ENCODE assay signal across 17 cellular contexts in genomic region chr7:33511735-33512134, GRCh38.
"Had no signal": no experiment of that assay in that cellular context is flagged by ENCODE, and none has a peak within 500 bp of the region (broad histone marks: within the 10 kb centered on the region; RNA-seq: fewer than 3 reads in every experiment).

No MANE protein-coding gene starts in this region.

- H3K4me3 ChIP-seq: esophagus squamous epithelium, heart left ventricle, lower lobe of right lung, neural progenitor cell, ovary, thoracic aorta had no signal

- DNase-seq: activated CD4-positive, alpha-beta T cell treated with anti-CD3 and anti-CD28 coated beads for 4 hours; activated CD8-positive, alpha-beta T cell treated with anti-CD3 and anti-CD28 coated beads for 36 hours; activated effector memory CD4-positive, alpha-beta T cell treated with anti-CD3 and anti-CD28 coated beads, Interleukin-2, amount 50 U/mL, for 16 hours; activated T-cell treated with anti-CD3 and anti-CD28 coated beads, Interleukin-2, amount 50 U/mL, for 4 hours; caudate nucleus; esophagus squamous epithelium; foreskin keratinocyte; heart left ventricle; left cardiac atrium; lower lobe of right lung; ovary; T-helper 1 cell; T1000 had no signal

- H2AFZ ChIP-seq: neural progenitor cell had no signal

- H3K27ac ChIP-seq: esophagus squamous epithelium, foreskin keratinocyte, heart left ventricle, lower lobe of right lung, neural progenitor cell, ovary, thoracic aorta had no signal

- H3K4me2 ChIP-seq: neural progenitor cell had no signal

- ATAC-seq: activated CD8-positive, alpha-beta T cell treated with anti-CD3 and anti-CD28 coated beads for 36 hours; activated T-cell treated with anti-CD3 and anti-CD28 coated beads, Interleukin-2, amount 50 U/mL, for 4 hours; foreskin keratinocyte; heart left ventricle; left cardiac atrium; lower lobe of right lung; sciatic nerve had no signal

- H3K36me3 ChIP-seq: esophagus squamous epithelium, lower lobe of right lung, neural progenitor cell, ovary, thoracic aorta had no signal

- H3K9me3 ChIP-seq: esophagus squamous epithelium, heart left ventricle, lower lobe of right lung, ovary, thoracic aorta had no signal

- FAIRE-seq: colon had no signal

- H3K27me3 ChIP-seq: esophagus squamous epithelium, foreskin keratinocyte, heart left ventricle, neural progenitor cell, ovary had no signal

- H3K9ac ChIP-seq: neural progenitor cell had no signal

- H3K4me1 ChIP-seq: esophagus squamous epithelium, foreskin keratinocyte, heart left ventricle, lower lobe of right lung, neural progenitor cell had no signal
